9 cellular contexts compared by ENCODE assay signal in the genomic region with DNA sequence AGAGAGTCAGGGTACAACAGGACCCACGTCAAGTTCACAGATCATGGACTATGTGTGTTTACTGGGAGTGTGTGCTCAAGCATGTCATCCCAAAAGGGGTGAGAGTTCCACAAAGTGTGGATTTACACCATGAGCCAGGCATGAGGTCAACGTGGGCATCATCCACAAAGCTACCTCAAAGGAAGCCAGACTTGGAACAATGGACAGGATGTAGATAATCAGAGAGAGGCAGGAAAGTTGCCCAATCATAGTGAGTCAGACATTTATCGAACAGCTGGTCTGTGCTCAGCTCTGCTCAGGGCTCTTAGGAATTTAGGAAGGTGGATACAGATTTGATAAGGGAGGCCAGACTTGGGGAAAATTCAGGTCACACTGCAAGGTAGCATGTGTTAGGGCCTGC.
A peak's percentile ranks its signal among the peaks of the same experiment; 100 is the strongest.
DNase-seq lines count a peak whose midpoint lies in the region; ATAC-seq and TF ChIP-seq lines count a peak whose summit lies in the region.
"Had no signal": no experiment of that assay in that cellular context is flagged by ENCODE, and none has a peak within 500 bp of the region (broad histone marks: within the 10 kb centered on the region; RNA-seq: fewer than 3 reads in every experiment).

No MANE protein-coding gene starts in this region.

- ATAC-seq in GM21723 (IDR thresholded peaks at IDR 0.05; ENCODE audit: unreplicated experiment): no peak

- no peak overlapping the region for H3K4me3 ChIP-seq in trophoblast cell (ENCODE audit: low read depth, low read length)

- H3K4me3 Mint-ChIP-seq in endothelial cell (ENCODE audit: unreplicated experiment): no peak overlapping the region

- H3K4me1 Mint-ChIP-seq in endothelial cell (ENCODE audit: unreplicated experiment): peaks cover 16% of the 10 kb centered on the region

- H4K91ac ChIP-seq in trophoblast cell (ENCODE audit: low read depth, low read length): peak overlapping the region; percentile 16

- H2BK5ac ChIP-seq in trophoblast cell (ENCODE audit: low read depth, low read length, poor library complexity): no peak overlapping the region

- H2AK5ac ChIP-seq in trophoblast cell (ENCODE audit: low read length): no peak overlapping the region

- H3K23ac ChIP-seq in trophoblast cell (ENCODE audit: low read length): no peak overlapping the region

- peak overlapping the region; percentile 7 for H3K14ac ChIP-seq in trophoblast cell (ENCODE audit: low read length)

- H4K8ac ChIP-seq in trophoblast cell (ENCODE audit: low read depth, low read length): peak overlapping the region; percentile 24

- H3K4me1 ChIP-seq in trophoblast cell (ENCODE audit: control insufficient read depth in 1 of 2, insufficient read depth in 2 of 2, low read length in 2 of 2): peaks cover 12 to 13% of the 10 kb centered on the region in 2 experiments

- no peak overlapping the region for H3K4me2 ChIP-seq in trophoblast cell (ENCODE audit: low read length)

- H3K18ac ChIP-seq in trophoblast cell (ENCODE audit: low read length): peak overlapping the region; percentile 20

- peaks cover 3% of the 10 kb centered on the region for H3K27me3 Mint-ChIP-seq in endothelial cell (ENCODE audit: unreplicated experiment)

- H4K12ac ChIP-seq in trophoblast cell (ENCODE audit: low read depth, low read length): no peak overlapping the region

- no peaks in the 10 kb centered on the region for H3K79me2 ChIP-seq in trophoblast cell (ENCODE audit: control insufficient read depth, insufficient read depth, low read length, poor library complexity)

- H2BK12ac ChIP-seq in trophoblast cell (ENCODE audit: low read length): peak overlapping the region; percentile 55

- DNase-seq in ELF-1 (ENCODE audit: low read depth, low spot score) (peak; percentile 36), OCI-M1 (lab: John Stamatoyannopoulos, UW) (peak; percentile 47), endothelial cell (ENCODE audit: low spot score) (peak; percentile 17), trophoblast cell (peak; percentile 87 to 94), HuH-7.5 (ENCODE audit: low spot score) (no peak), midbrain (lab: John Stamatoyannopoulos, UW) (no peak), T-helper 1 cell (no peak)
- DNase-seq: effector memory CD4-positive, alpha-beta T cell had no signal

- H3K27ac Mint-ChIP-seq in endothelial cell (ENCODE audit: unreplicated experiment): peak overlapping the region; percentile 87

- no CpG with 5 or more reads among the region's 3 CpGs for WGBS in trophoblast cell (ENCODE audit: extremely low coverage, insufficient coverage, insufficient read length)

- no peak overlapping the region for H3K4ac ChIP-seq in trophoblast cell (ENCODE audit: low read depth, low read length)

- peaks cover 11% of the 10 kb centered on the region for H3K79me1 ChIP-seq in trophoblast cell (ENCODE audit: low read length)

- no peak overlapping the region for H2AFZ ChIP-seq in trophoblast cell (ENCODE audit: insufficient read depth, low read length, poor library complexity)

- H3K36me3 ChIP-seq in trophoblast cell (ENCODE audit: control insufficient read depth in 1 of 2, insufficient read depth in 2 of 2, low read length in 2 of 2): no peaks in the 10 kb centered on the region

- no peaks in the 10 kb centered on the region for H3K27me3 ChIP-seq in trophoblast cell (ENCODE audit: insufficient read depth, low read length)

- H3K9ac ChIP-seq in trophoblast cell (ENCODE audit: low read length): no peak overlapping the region

- H3K9me3 ChIP-seq in trophoblast cell (ENCODE audit: insufficient read depth, low read depth, low read length): peaks cover 6% of the 10 kb centered on the region

- TF ChIP-seq CTCF in endothelial cell (IDR thresholded peaks at IDR 0.05; ENCODE audit: unreplicated experiment): no peak

- no peaks in the 10 kb centered on the region for H3K9me3 Mint-ChIP-seq in endothelial cell (ENCODE audit: unreplicated experiment)

- H3K36me3 Mint-ChIP-seq in endothelial cell (ENCODE audit: low read depth, unreplicated experiment): peaks cover 5% of the 10 kb centered on the region

- no peak overlapping the region for H3K27ac ChIP-seq in trophoblast cell (ENCODE audit: low read depth, low read length)

- peak overlapping the region; percentile 19 for H2BK120ac ChIP-seq in trophoblast cell (ENCODE audit: insufficient read depth, low read length, poor library complexity)

Comparison
In these comparisons a context has a peak if more than half of its experiments do, and no peak if none do; other contexts are left out.
1. DNase-seq: peak in ELF-1 (single experiment), OCI-M1 (single experiment), endothelial cell (single experiment) and trophoblast cell (2 of 2); none in HuH-7.5 (single experiment), midbrain (single experiment) and T-helper 1 cell (0 of 5).